ENCODE assay signal across 2 cellular contexts in the genomic region with DNA sequence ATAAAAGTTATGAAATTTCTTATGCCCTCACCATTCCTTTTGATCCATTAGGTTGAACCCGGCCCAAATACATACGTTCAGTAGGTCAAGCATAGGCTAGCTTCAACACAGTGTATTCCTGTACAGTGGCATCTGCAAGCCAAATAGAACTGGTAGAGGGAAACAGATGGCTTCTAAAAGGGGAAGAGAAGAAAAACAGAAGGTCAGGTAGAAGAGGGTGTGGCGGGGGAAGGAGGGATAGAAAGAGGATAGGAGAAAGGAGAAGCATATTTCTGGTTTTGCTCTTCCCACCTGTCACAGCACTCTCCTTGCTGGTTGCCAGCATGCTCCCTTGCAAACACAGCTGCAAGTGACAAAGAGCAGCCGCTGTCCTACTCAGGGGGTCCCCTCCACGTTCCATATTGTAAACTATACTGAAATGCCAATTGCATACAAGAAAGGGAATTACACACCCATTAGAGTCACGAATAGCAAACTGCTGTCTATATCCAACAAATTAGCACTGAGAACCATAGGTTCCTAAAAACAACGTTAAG.
TF ChIP-seq lines count a peak whose summit lies in the region.

No MANE protein-coding gene starts in this region.

TF ChIP-seq in GM23338, 12 proteins besides CTCF, POLR2A, EP300 and RAD21 (continues in another document):
- TF ChIP-seq, protein P1, sequence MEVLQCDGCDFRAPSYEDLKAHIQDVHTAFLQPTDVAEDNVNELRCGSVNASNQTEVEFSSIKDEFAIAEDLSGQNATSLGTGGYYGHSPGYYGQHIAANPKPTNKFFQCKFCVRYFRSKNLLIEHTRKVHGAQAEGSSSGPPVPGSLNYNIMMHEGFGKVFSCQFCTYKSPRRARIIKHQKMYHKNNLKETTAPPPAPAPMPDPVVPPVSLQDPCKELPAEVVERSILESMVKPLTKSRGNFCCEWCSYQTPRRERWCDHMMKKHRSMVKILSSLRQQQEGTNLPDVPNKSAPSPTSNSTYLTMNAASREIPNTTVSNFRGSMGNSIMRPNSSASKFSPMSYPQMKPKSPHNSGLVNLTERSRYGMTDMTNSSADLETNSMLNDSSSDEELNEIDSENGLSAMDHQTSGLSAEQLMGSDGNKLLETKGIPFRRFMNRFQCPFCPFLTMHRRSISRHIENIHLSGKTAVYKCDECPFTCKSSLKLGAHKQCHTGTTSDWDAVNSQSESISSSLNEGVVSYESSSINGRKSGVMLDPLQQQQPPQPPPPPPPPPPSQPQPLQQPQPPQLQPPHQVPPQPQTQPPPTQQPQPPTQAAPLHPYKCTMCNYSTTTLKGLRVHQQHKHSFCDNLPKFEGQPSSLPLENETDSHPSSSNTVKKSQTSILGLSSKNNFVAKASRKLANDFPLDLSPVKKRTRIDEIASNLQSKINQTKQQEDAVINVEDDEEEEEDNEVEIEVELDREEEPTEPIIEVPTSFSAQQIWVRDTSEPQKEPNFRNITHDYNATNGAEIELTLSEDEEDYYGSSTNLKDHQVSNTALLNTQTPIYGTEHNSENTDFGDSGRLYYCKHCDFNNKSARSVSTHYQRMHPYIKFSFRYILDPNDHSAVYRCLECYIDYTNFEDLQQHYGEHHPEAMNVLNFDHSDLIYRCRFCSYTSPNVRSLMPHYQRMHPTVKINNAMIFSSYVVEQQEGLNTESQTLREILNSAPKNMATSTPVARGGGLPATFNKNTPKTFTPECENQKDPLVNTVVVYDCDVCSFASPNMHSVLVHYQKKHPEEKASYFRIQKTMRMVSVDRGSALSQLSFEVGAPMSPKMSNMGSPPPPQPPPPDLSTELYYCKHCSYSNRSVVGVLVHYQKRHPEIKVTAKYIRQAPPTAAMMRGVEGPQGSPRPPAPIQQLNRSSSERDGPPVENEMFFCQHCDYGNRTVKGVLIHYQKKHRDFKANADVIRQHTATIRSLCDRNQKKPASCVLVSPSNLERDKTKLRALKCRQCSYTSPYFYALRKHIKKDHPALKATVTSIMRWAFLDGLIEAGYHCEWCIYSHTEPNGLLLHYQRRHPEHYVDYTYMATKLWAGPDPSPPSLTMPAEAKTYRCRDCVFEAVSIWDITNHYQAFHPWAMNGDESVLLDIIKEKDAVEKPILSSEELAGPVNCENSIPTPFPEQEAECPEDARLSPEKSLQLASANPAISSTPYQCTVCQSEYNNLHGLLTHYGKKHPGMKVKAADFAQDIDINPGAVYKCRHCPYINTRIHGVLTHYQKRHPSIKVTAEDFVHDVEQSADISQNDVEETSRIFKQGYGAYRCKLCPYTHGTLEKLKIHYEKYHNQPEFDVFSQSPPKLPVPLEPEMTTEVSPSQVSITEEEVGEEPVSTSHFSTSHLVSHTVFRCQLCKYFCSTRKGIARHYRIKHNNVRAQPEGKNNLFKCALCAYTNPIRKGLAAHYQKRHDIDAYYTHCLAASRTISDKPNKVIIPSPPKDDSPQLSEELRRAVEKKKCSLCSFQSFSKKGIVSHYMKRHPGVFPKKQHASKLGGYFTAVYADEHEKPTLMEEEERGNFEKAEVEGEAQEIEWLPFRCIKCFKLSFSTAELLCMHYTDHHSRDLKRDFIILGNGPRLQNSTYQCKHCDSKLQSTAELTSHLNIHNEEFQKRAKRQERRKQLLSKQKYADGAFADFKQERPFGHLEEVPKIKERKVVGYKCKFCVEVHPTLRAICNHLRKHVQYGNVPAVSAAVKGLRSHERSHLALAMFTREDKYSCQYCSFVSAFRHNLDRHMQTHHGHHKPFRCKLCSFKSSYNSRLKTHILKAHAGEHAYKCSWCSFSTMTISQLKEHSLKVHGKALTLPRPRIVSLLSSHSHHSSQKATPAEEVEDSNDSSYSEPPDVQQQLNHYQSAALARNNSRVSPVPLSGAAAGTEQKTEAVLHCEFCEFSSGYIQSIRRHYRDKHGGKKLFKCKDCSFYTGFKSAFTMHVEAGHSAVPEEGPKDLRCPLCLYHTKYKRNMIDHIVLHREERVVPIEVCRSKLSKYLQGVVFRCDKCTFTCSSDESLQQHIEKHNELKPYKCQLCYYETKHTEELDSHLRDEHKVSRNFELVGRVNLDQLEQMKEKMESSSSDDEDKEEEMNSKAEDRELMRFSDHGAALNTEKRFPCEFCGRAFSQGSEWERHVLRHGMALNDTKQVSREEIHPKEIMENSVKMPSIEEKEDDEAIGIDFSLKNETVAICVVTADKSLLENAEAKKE (CRISPR knock-in tag; IDR thresholded peaks at IDR 0.05), result no peak
- TF ChIP-seq STAT1 (IDR thresholded peaks at IDR 0.05; ENCODE audit: unreplicated experiment) (no peak), NANOG (IDR thresholded peaks at IDR 0.05; ENCODE audit: borderline replicate concordance) (no peak), ZNF114 (CRISPR knock-in tag; IDR thresholded peaks at IDR 0.05) (no peak), ZNF331 (CRISPR knock-in tag; IDR thresholded peaks at IDR 0.05; ENCODE audit: low read depth) (no peak), EZH2 (IDR thresholded peaks at IDR 0.05; ENCODE audit: low read depth, unreplicated experiment) (no peak), POLR2AphosphoS5 (IDR thresholded peaks at IDR 0.05; ENCODE audit: low read depth) (no peak), CREB1 (CRISPR knock-in tag; IDR thresholded peaks at IDR 0.05; ENCODE audit: low read depth) (no peak)
- TF ChIP-seq, protein P2, sequence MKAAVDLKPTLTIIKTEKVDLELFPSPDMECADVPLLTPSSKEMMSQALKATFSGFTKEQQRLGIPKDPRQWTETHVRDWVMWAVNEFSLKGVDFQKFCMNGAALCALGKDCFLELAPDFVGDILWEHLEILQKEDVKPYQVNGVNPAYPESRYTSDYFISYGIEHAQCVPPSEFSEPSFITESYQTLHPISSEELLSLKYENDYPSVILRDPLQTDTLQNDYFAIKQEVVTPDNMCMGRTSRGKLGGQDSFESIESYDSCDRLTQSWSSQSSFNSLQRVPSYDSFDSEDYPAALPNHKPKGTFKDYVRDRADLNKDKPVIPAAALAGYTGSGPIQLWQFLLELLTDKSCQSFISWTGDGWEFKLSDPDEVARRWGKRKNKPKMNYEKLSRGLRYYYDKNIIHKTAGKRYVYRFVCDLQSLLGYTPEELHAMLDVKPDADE (IDR thresholded peaks at IDR 0.05), result no peak

TF ChIP-seq in H1, 55 proteins besides CTCF, POLR2A, EP300 and RAD21:
- TF ChIP-seq SP4 (IDR thresholded peaks at IDR 0.05; ENCODE audit: low read length) (no peak), CBX8 (IDR thresholded peaks at IDR 0.05; ENCODE audit: borderline replicate concordance, low read depth, low read length) (no peak), SIN3A (conservative IDR thresholded peaks at IDR 0.05 in 1 of 2, IDR thresholded peaks at IDR 0.05 in 1 of 2; ENCODE audit: low read depth in 1 of 2, low read length in 2 of 2) (0 out of 4 replicates have a peak, but pooled peaks have one; percentile 33 to 35)
